In genomic region chr18:32439802-32440201, GRCh38 we compare ENCODE assay signal across 1 cellular context.
TF ChIP-seq lines count a peak whose summit lies in the region.

No MANE protein-coding gene starts in this region.

TF ChIP-seq in IMR-90, 13 proteins besides CTCF, POLR2A, EP300 and RAD21 (continued from another document):
- TF ChIP-seq FOS (IDR thresholded peaks at IDR 0.05; ENCODE audit: low read depth, low read length) (no peak), RFX5 (IDR thresholded peaks at IDR 0.05; ENCODE audit: low read depth, low read length) (no peak), NFE2L2 (IDR thresholded peaks at IDR 0.05; ENCODE audit: low read depth, low read length) (no peak), USF2 (IDR thresholded peaks at IDR 0.05; ENCODE audit: low read depth, low read length) (no peak), SMC3 (IDR thresholded peaks at IDR 0.05; ENCODE audit: low read depth, low read length) (no peak), CEBPB (IDR thresholded peaks at IDR 0.05; ENCODE audit: low read depth, low read length) (no peak), ELK1 (IDR thresholded peaks at IDR 0.05; ENCODE audit: borderline replicate concordance, low read depth, low read length) (no peak), MAZ (IDR thresholded peaks at IDR 0.05; ENCODE audit: borderline replicate concordance, low read depth, low read length) (no peak), BHLHE40 (IDR thresholded peaks at IDR 0.05; ENCODE audit: low read depth, low read length) (no peak), MXI1 (IDR thresholded peaks at IDR 0.05; ENCODE audit: borderline replicate concordance, low read depth, low read length) (no peak)
